ENCODE assay signal across 9 cellular contexts in genomic region chr11:30855383-30856006, GRCh38.
DNase-seq lines count a peak whose midpoint lies in the region; ATAC-seq and TF ChIP-seq lines count a peak whose summit lies in the region.
"Had no signal": no experiment of that assay in that cellular context is flagged by ENCODE, and none has a peak within 500 bp of the region (broad histone marks: within the 10 kb centered on the region; RNA-seq: fewer than 3 reads in every experiment).

No MANE protein-coding gene starts in this region.

- H4K5ac ChIP-seq in mesendoderm (ENCODE audit: low read length) = no peak overlapping the region

- H2AK5ac ChIP-seq in mesendoderm (ENCODE audit: low read length) = no peak overlapping the region

- H2BK5ac ChIP-seq in mesendoderm (ENCODE audit: low read length) = no peak overlapping the region

- H3K4me3 ChIP-seq in KMS-11 (IDR thresholded peaks at IDR 0.05; ENCODE audit: insufficient read depth, low read depth, low read length) (no peak overlapping the region), liver (ENCODE audit: low read depth in 1 of 3, low read length in 3 of 3) (no peak overlapping the region), Peyer's patch (no peak overlapping the region), mesendoderm (ENCODE audit: low read length) (no peak overlapping the region)

- H4K20me1 ChIP-seq in KMS-11 (ENCODE audit: insufficient read depth) = no peaks in the 10 kb centered on the region

- ATAC-seq in GM21723 (IDR thresholded peaks at IDR 0.05; ENCODE audit: unreplicated experiment) = no peak

- H3K27ac ChIP-seq in KMS-11 (no peak overlapping the region), liver (ENCODE audit: low read depth in 1 of 2, low read length in 2 of 2) (no peak overlapping the region), Peyer's patch (no peak overlapping the region), mesendoderm (ENCODE audit: low read depth, low read length) (no peak overlapping the region)

- no peaks in the 10 kb centered on the region for H3K9me3 ChIP-seq in liver (ENCODE audit: control insufficient read depth in 4 of 4, low read length in 3 of 4)
- no peaks in the 10 kb centered on the region for H3K9me3 ChIP-seq in Peyer's patch

- TF ChIP-seq RAD21 in liver (IDR thresholded peaks at IDR 0.05) = peak; percentile 86 to 87

- H3K27me3 ChIP-seq in KMS-11 (ENCODE audit: insufficient read depth, low read depth) = no peaks in the 10 kb centered on the region
- no peaks in the 10 kb centered on the region for H3K27me3 ChIP-seq in liver (ENCODE audit: control insufficient read depth in 4 of 4, insufficient read depth in 4 of 4, low read length in 3 of 4)
- H3K27me3 ChIP-seq in Peyer's patch = no peaks in the 10 kb centered on the region
- H3K27me3 ChIP-seq in mesendoderm (ENCODE audit: insufficient read depth, low read length, poor library complexity) = no peaks in the 10 kb centered on the region

- H2AFZ ChIP-seq in KMS-11 (ENCODE audit: low read depth) = no peak overlapping the region

- H3K4me1 ChIP-seq in KMS-11 (ENCODE audit: low read depth, poor library complexity, severe bottlenecking) = no peaks in the 10 kb centered on the region
- peaks cover 0 to 2% (median 0%) of the 10 kb centered on the region in 4 donors for H3K4me1 ChIP-seq in liver (ENCODE audit: control insufficient read depth in 4 of 4, insufficient read depth in 4 of 4, low read length in 3 of 4)
- H3K4me1 ChIP-seq in Peyer's patch = no peaks in the 10 kb centered on the region
- no peaks in the 10 kb centered on the region for H3K4me1 ChIP-seq in mesendoderm (ENCODE audit: control insufficient read depth, low read depth, low read length)

- H4K8ac ChIP-seq in mesendoderm (ENCODE audit: low read depth, low read length) = no peak overlapping the region

- no peak overlapping the region for H3K4ac ChIP-seq in mesendoderm (ENCODE audit: low read depth, low read length)

- DNase-seq in Ammon's horn (ENCODE audit: low spot score) (peak; percentile 9), astrocyte of the hippocampus (ENCODE audit: low read depth, low spot score) (peak; percentile 39), Peyer's patch (no peak), mesendoderm (no peak)
- DNase-seq in activated CD4-positive, alpha-beta T cell treated with anti-CD3 and anti-CD28 coated beads for 48 hours = no peak
- DNase-seq: T-helper 2 cell had no signal

- TF ChIP-seq CTCF in KMS-11 (conservative IDR thresholded peaks at IDR 0.05; ENCODE audit: low read depth, low read length) (peak; percentile 49; the same call in 1 of the 2 replicates), liver (IDR thresholded peaks at IDR 0.05; ENCODE audit: low read depth, low read length, missing input control) (peak; percentile 49), Peyer's patch (IDR thresholded peaks at IDR 0.05) (peak in 1 of 6 experiments; percentile 12)

- H3K79me2 ChIP-seq in KMS-11 (ENCODE audit: insufficient read depth, low read depth) = no peaks in the 10 kb centered on the region
- no peaks in the 10 kb centered on the region for H3K79me2 ChIP-seq in mesendoderm (ENCODE audit: control insufficient read depth, insufficient read depth, low read length)

- no peak for TF ChIP-seq POLR2A in Peyer's patch (IDR thresholded peaks at IDR 0.05)

- no peak overlapping the region for H2BK15ac ChIP-seq in mesendoderm (replicated peaks; ENCODE audit: low read depth)

- H3K4me2 ChIP-seq in KMS-11 = no peak overlapping the region
- H3K4me2 ChIP-seq in mesendoderm (ENCODE audit: low read length) = no peak overlapping the region

- no peak overlapping the region for H3K18ac ChIP-seq in mesendoderm (ENCODE audit: low read length)

- no peak overlapping the region for H3K56ac ChIP-seq in mesendoderm (ENCODE audit: low read length)

- no peak overlapping the region for H2BK120ac ChIP-seq in mesendoderm (ENCODE audit: low read depth, low read length)

- 47% methylated on average over 5 of the region's 5 CpGs for WGBS in liver
- WGBS in mesendoderm (ENCODE audit: extremely low coverage, insufficient coverage, low lambda C conversion rate) = no CpG with 5 or more reads among the region's 5 CpGs

- H3K9ac ChIP-seq in KMS-11 (no peak overlapping the region), liver (ENCODE audit: low read depth in 1 of 2, low read length in 2 of 2) (no peak overlapping the region), mesendoderm (ENCODE audit: low read length) (no peak overlapping the region)

- H3K79me1 ChIP-seq in mesendoderm (ENCODE audit: low read length) = no peaks in the 10 kb centered on the region

- H3K36me3 ChIP-seq in KMS-11 (ENCODE audit: insufficient read depth) (no peaks in the 10 kb centered on the region), liver (ENCODE audit: control insufficient read depth in 4 of 4, insufficient read depth in 3 of 4, low read depth in 1 of 4, low read length in 3 of 4) (no peaks in the 10 kb centered on the region), Peyer's patch (no peaks in the 10 kb centered on the region), mesendoderm (ENCODE audit: control insufficient read depth, insufficient read depth, low read length) (no peaks in the 10 kb centered on the region)

- no peak overlapping the region for H3K23ac ChIP-seq in mesendoderm (ENCODE audit: low read length)

TF ChIP-seq in liver, 16 proteins besides CTCF, POLR2A, EP300 and RAD21:
- no peak for TF ChIP-seq MAX (IDR thresholded peaks at IDR 0.05)
- no peak for TF ChIP-seq SP1 (IDR thresholded peaks at IDR 0.05)
- no peak for TF ChIP-seq TAF1 (conservative IDR thresholded peaks at IDR 0.05)
- no peak for TF ChIP-seq ATF3 (IDR thresholded peaks at IDR 0.05)
- TF ChIP-seq REST (IDR thresholded peaks at IDR 0.05) = no peak

Comparison
In these comparisons a context has a peak if more than half of its experiments do, and no peak if none do; other contexts are left out.
1. DNase-seq: peak in Ammon's horn (single experiment) and astrocyte of the hippocampus (single experiment); none in Peyer's patch (0 of 3), activated CD4-positive, alpha-beta T cell treated with anti-CD3 and anti-CD28 coated beads for 48 hours (single experiment) and mesendoderm (single experiment).